Comparison of ENCODE assay signal across 9 cellular contexts in genomic region chr13:72864142-72865035, GRCh38.
DNase-seq lines count a peak whose midpoint lies in the region; ATAC-seq and TF ChIP-seq lines count a peak whose summit lies in the region.
"Had no signal": no experiment of that assay in that cellular context is flagged by ENCODE, and none has a peak within 500 bp of the region (broad histone marks: within the 10 kb centered on the region; RNA-seq: fewer than 3 reads in every experiment).

No MANE protein-coding gene starts in this region.

- peak overlapping the region in 1 of 2 donors; percentile 72 for H3K27ac Mint-ChIP-seq in stimulated activated naive CD8-positive, alpha-beta T cell treated with anti-CD3 and anti-CD28 coated beads, Interleukin-15, amount 100 ng/mL, for 72 hours
- no peak overlapping the region for H3K27ac Mint-ChIP-seq in CD8-positive, alpha-beta T cell

- POLR2A ChIA-PET in CD8-positive, alpha-beta T cell (lab: Charles Lee) = interaction anchor here (0.5 kb wide), 1 partner anchor 291 kb away, joined by 3 read pairs; no protein-coding TSS in a partner anchor

- H3K9me3 ChIP-seq in OCI-LY3 (ENCODE audit: insufficient read depth, low read length) = no peaks in the 10 kb centered on the region
- no peaks in the 10 kb centered on the region for H3K9me3 ChIP-seq in heart left ventricle
- H3K9me3 ChIP-seq in CD8-positive, alpha-beta T cell (ENCODE audit: low read length) = no peaks in the 10 kb centered on the region
- H3K9me3 ChIP-seq in transverse colon = no peaks in the 10 kb centered on the region
- H3K9me3 ChIP-seq: uterus had no signal

- CTCF ChIA-PET in CD8-positive, alpha-beta T cell (lab: Charles Lee) = no interaction called here

- peak overlapping the region; percentile 49 for H3K4me3 ChIP-seq in OCI-LY3 (ENCODE audit: low read length)
- no peak overlapping the region for H3K4me3 ChIP-seq in heart left ventricle
- H3K4me3 ChIP-seq in CD8-positive, alpha-beta T cell (ENCODE audit: low read depth, low read length) = no peak overlapping the region
- no peak overlapping the region for H3K4me3 ChIP-seq in transverse colon
- H3K4me3 ChIP-seq: uterus had no signal

- H3K27ac ChIP-seq in OCI-LY3 (ENCODE audit: low read length) (peak overlapping the region; percentile 73), heart left ventricle (no peak overlapping the region), transverse colon (no peak overlapping the region)
- H3K27ac ChIP-seq in CD8-positive, alpha-beta T cell (ENCODE audit: low read depth, low read length) = no peak overlapping the region
- H3K27ac ChIP-seq: uterus had no signal

- peak overlapping the region; percentile 11 for H3K9ac ChIP-seq in OCI-LY3 (ENCODE audit: low read length)

- no peak for TF ChIP-seq EP300 in transverse colon (IDR thresholded peaks at IDR 0.05; ENCODE audit: low read depth)

- peaks cover 11% of the 10 kb centered on the region for H3K4me1 Mint-ChIP-seq in stimulated activated naive CD8-positive, alpha-beta T cell treated with anti-CD3 and anti-CD28 coated beads, Interleukin-15, amount 100 ng/mL, for 72 hours
- H3K4me1 Mint-ChIP-seq in CD8-positive, alpha-beta T cell (ENCODE audit: low read depth) = peaks cover 6% of the 10 kb centered on the region

- TF ChIP-seq CTCF in OCI-LY3 (IDR thresholded peaks at IDR 0.05; ENCODE audit: low read depth, low read length) (no peak), heart left ventricle (IDR thresholded peaks at IDR 0.05) (no peak), transverse colon (IDR thresholded peaks at IDR 0.05) (no peak)
- no peak for TF ChIP-seq CTCF in CD8-positive, alpha-beta T cell (IDR thresholded peaks at IDR 0.05)

- WGBS in heart left ventricle, 4 donors = 90 to 94% (median 93%) methylated on average over 9 of the region's 9 CpGs
- 60 to 78% methylated on average over 9 of the region's 9 CpGs for WGBS in transverse colon (ENCODE audit: low coverage in 1 of 2), 2 donors

- TF ChIP-seq POLR2A in heart left ventricle (IDR thresholded peaks at IDR 0.05) = no peak
- TF ChIP-seq POLR2A in transverse colon (IDR thresholded peaks at IDR 0.05) = no peak

- H3K36me3 Mint-ChIP-seq in CD8-positive, alpha-beta T cell = peaks cover 58% of the 10 kb centered on the region

- ATAC-seq in HG02571 (IDR thresholded peaks at IDR 0.05; ENCODE audit: unreplicated experiment) (peak; percentile 89), heart left ventricle (no peak)
- peak; percentile 66 for ATAC-seq in stimulated activated naive CD8-positive, alpha-beta T cell treated with anti-CD3 and anti-CD28 coated beads, Interleukin-15, amount 100 ng/mL, for 72 hours
- no peak for ATAC-seq in CD8-positive, alpha-beta T cell

- no peak overlapping the region for H3K4me3 Mint-ChIP-seq in stimulated activated naive CD8-positive, alpha-beta T cell treated with anti-CD3 and anti-CD28 coated beads, Interleukin-15, amount 100 ng/mL, for 72 hours
- no peak overlapping the region for H3K4me3 Mint-ChIP-seq in CD8-positive, alpha-beta T cell

- H3K36me3 ChIP-seq in OCI-LY3 (replicated peaks; ENCODE audit: low read depth, low read length) = peaks cover 28% of the 10 kb centered on the region
- H3K36me3 ChIP-seq in heart left ventricle = peaks cover 0 to 15% (median 3%) of the 10 kb centered on the region in 9 donors
- H3K36me3 ChIP-seq in CD8-positive, alpha-beta T cell (ENCODE audit: insufficient read depth, low read length) = no peaks in the 10 kb centered on the region
- H3K36me3 ChIP-seq in transverse colon = no peaks in the 10 kb centered on the region
- H3K36me3 ChIP-seq: uterus had no signal

- no peaks in the 10 kb centered on the region for H3K27me3 ChIP-seq in OCI-LY3 (ENCODE audit: low read depth, low read length)
- H3K27me3 ChIP-seq in heart left ventricle = no peaks in the 10 kb centered on the region
- H3K27me3 ChIP-seq in CD8-positive, alpha-beta T cell (ENCODE audit: insufficient read depth, low read length) = no peaks in the 10 kb centered on the region
- no peaks in the 10 kb centered on the region for H3K27me3 ChIP-seq in transverse colon
- H3K27me3 ChIP-seq: uterus had no signal

- DNase-seq in stimulated activated CD4-positive, alpha-beta T cell treated with anti-CD3 and anti-CD28 coated beads, Interleukin-1b, Interleukin-23, amount 100 ng/mL, for 48 hours = peak; percentile 35
- no peak for DNase-seq in stimulated activated CD4-positive, alpha-beta T cell treated with anti-CD3 and anti-CD28 coated beads, Interleukin-2, amount 100 ng/mL, for 48 hours
- DNase-seq in stimulated activated naive CD8-positive, alpha-beta T cell treated with anti-CD3 and anti-CD28 coated beads, Interleukin-15, amount 100 ng/mL, for 72 hours = no peak
- DNase-seq in heart left ventricle = no peak
- no peak for DNase-seq in CD8-positive, alpha-beta T cell
- no peak for DNase-seq in transverse colon
- DNase-seq: uterus had no signal

- no peaks in the 10 kb centered on the region for H3K27me3 Mint-ChIP-seq in stimulated activated naive CD8-positive, alpha-beta T cell treated with anti-CD3 and anti-CD28 coated beads, Interleukin-15, amount 100 ng/mL, for 72 hours
- H3K27me3 Mint-ChIP-seq in CD8-positive, alpha-beta T cell (ENCODE audit: low read depth) = no peaks in the 10 kb centered on the region

- H3K9me3 Mint-ChIP-seq in stimulated activated naive CD8-positive, alpha-beta T cell treated with anti-CD3 and anti-CD28 coated beads, Interleukin-15, amount 100 ng/mL, for 72 hours = no peaks in the 10 kb centered on the region
- H3K9me3 Mint-ChIP-seq in CD8-positive, alpha-beta T cell = no peaks in the 10 kb centered on the region

- in situ Hi-C loops in transverse colon (cut with MboI; ENCODE audit: low pct_ligation_motif_present in 1 of 4, low pct_unique_long_range_greater_than_20kb in 1 of 4, low sequenced_read_pairs in 3 of 4) = no loop called here

- H4K20me1 ChIP-seq in OCI-LY3 (ENCODE audit: insufficient read depth, low read length) = no peaks in the 10 kb centered on the region

- H2AFZ ChIP-seq in OCI-LY3 (ENCODE audit: low read depth, low read length) = no peak overlapping the region; the same call in 1 of the 2 replicates

- peak overlapping the region; percentile 63 for H3K4me2 ChIP-seq in OCI-LY3 (ENCODE audit: low read length)

- peaks cover 25% of the 10 kb centered on the region for H3K4me1 ChIP-seq in OCI-LY3 (ENCODE audit: low read length)
- H3K4me1 ChIP-seq in heart left ventricle = no peaks in the 10 kb centered on the region
- no peaks in the 10 kb centered on the region for H3K4me1 ChIP-seq in CD8-positive, alpha-beta T cell (ENCODE audit: insufficient read depth, low read length)
- no peaks in the 10 kb centered on the region for H3K4me1 ChIP-seq in transverse colon
- H3K4me1 ChIP-seq: uterus had no signal

- peaks cover 4% of the 10 kb centered on the region; the same call in 1 of the 2 replicates for H3K79me2 ChIP-seq in OCI-LY3 (ENCODE audit: low read length)

- intact Hi-C loops in heart left ventricle (cut with DNase I) = no loop called here
- intact Hi-C loops in CD8-positive, alpha-beta T cell (cut with DNase I, micrococcal nuclease) = no loop called here
- intact Hi-C loops in transverse colon (cut with DNase I; ENCODE audit: low total_unique reads) = no loop called here

Comparison
In these comparisons a context has a peak if more than half of its experiments do, and no peak if none do; other contexts are left out.
1. ATAC-seq: peak in HG02571 (single experiment) and stimulated activated naive CD8-positive, alpha-beta T cell treated with anti-CD3 and anti-CD28 coated beads, Interleukin-15, amount 100 ng/mL, for 72 hours (single experiment); none in heart left ventricle (0 of 4) and CD8-positive, alpha-beta T cell (single experiment).